8 cellular contexts compared by ENCODE assay signal in genomic region chr7:23298141-23298851, GRCh38. TPM values are rescaled to one million over a fixed set of nuclear protein-coding genes. Genes with fewer than 3 reads are reported as not detected.
A peak's percentile ranks its signal among the peaks of the same experiment; 100 is the strongest.
DNase-seq lines count a peak whose midpoint lies in the region; ATAC-seq lines count a peak whose summit lies in the region.

No MANE protein-coding gene starts in this region.

- DNase-seq in activated naive CD4-positive, alpha-beta T cell treated with anti-CD3 and anti-CD28 coated beads for 36 hours, result no peak
- DNase-seq in activated naive CD4-positive, alpha-beta T cell treated with anti-CD3 and anti-CD28 coated beads, Interleukin-2, amount 50 U/mL, for 16 hours, result no peak
- no peak for DNase-seq in stimulated activated naive CD8-positive, alpha-beta T cell treated with anti-CD3 and anti-CD28 coated beads, Interleukin-15, amount 100 ng/mL, for 72 hours
- no peak for DNase-seq in NCI-H524 (lab: John Stamatoyannopoulos, UW)

- peaks cover 26% of the 10 kb centered on the region for H3K4me1 Mint-ChIP-seq in activated naive CD4-positive, alpha-beta T cell treated with anti-CD3 and anti-CD28 coated beads for 36 hours (ENCODE audit: low read depth)
- peaks cover 30% of the 10 kb centered on the region for H3K4me1 Mint-ChIP-seq in activated T-helper 17 cell treated with anti-CD3 and anti-CD28 coated beads, Interleukin-2, amount 50 U/mL, for 72 hours
- H3K4me1 Mint-ChIP-seq in stimulated activated naive CD8-positive, alpha-beta T cell treated with anti-CD3 and anti-CD28 coated beads, Interleukin-15, amount 100 ng/mL, for 72 hours, result peaks cover 37% of the 10 kb centered on the region

- peak overlapping the region; percentile 88 for H3K4me3 ChIP-seq in iPS-18a (ENCODE audit: low read length)

- CTCF ChIA-PET in activated naive CD4-positive, alpha-beta T cell treated with anti-CD3 and anti-CD28 coated beads for 36 hours (lab: Charles Lee), result interaction anchor here (0.7 to 1.8 kb wide), 4 partner anchors 10 to 131 kb away, joined by 3 to 11 read pairs (median 4); no protein-coding TSS in a partner anchor

- no peaks in the 10 kb centered on the region for H3K9me3 Mint-ChIP-seq in activated naive CD4-positive, alpha-beta T cell treated with anti-CD3 and anti-CD28 coated beads for 36 hours
- peaks cover 4% of the 10 kb centered on the region for H3K9me3 Mint-ChIP-seq in activated T-helper 17 cell treated with anti-CD3 and anti-CD28 coated beads, Interleukin-2, amount 50 U/mL, for 72 hours
- H3K9me3 Mint-ChIP-seq in stimulated activated naive CD8-positive, alpha-beta T cell treated with anti-CD3 and anti-CD28 coated beads, Interleukin-15, amount 100 ng/mL, for 72 hours, result peaks cover 0 to 4% of the 10 kb centered on the region in 2 donors

- peaks cover 3% of the 10 kb centered on the region for H3K27me3 ChIP-seq in iPS-18a (ENCODE audit: control insufficient read depth, insufficient read depth, low read length)

- H3K27ac ChIP-seq in iPS-18a (ENCODE audit: low read length), result no peak overlapping the region

- peaks cover 14% of the 10 kb centered on the region for H3K36me3 ChIP-seq in iPS-18a (ENCODE audit: control insufficient read depth, low read depth, low read length)

- no peak overlapping the region for H3K9ac ChIP-seq in iPS-18a (ENCODE audit: low read length)

- H3K27me3 Mint-ChIP-seq in activated naive CD4-positive, alpha-beta T cell treated with anti-CD3 and anti-CD28 coated beads for 36 hours (ENCODE audit: low read depth), result no peaks in the 10 kb centered on the region
- H3K27me3 Mint-ChIP-seq in activated T-helper 17 cell treated with anti-CD3 and anti-CD28 coated beads, Interleukin-2, amount 50 U/mL, for 72 hours, result no peaks in the 10 kb centered on the region
- no peaks in the 10 kb centered on the region for H3K27me3 Mint-ChIP-seq in stimulated activated naive CD8-positive, alpha-beta T cell treated with anti-CD3 and anti-CD28 coated beads, Interleukin-15, amount 100 ng/mL, for 72 hours

- no peaks in the 10 kb centered on the region for H3K9me3 ChIP-seq in iPS-18a (ENCODE audit: control insufficient read depth, low read depth, low read length)

- peak overlapping the region; percentile 95 for H3K27ac Mint-ChIP-seq in activated naive CD4-positive, alpha-beta T cell treated with anti-CD3 and anti-CD28 coated beads for 36 hours
- H3K27ac Mint-ChIP-seq in activated T-helper 17 cell treated with anti-CD3 and anti-CD28 coated beads, Interleukin-2, amount 50 U/mL, for 72 hours, result peak overlapping the region; percentile 90
- peak overlapping the region; percentile 81 to 94 for H3K27ac Mint-ChIP-seq in stimulated activated naive CD8-positive, alpha-beta T cell treated with anti-CD3 and anti-CD28 coated beads, Interleukin-15, amount 100 ng/mL, for 72 hours

- no peaks in the 10 kb centered on the region for H3K4me1 ChIP-seq in iPS-18a (ENCODE audit: control insufficient read depth, low read depth, low read length)

- ATAC-seq in activated T-helper 17 cell treated with anti-CD3 and anti-CD28 coated beads, Interleukin-2, amount 50 U/mL, for 72 hours (replicated peaks), result no peak
- no peak for ATAC-seq in stimulated activated naive CD8-positive, alpha-beta T cell treated with anti-CD3 and anti-CD28 coated beads, Interleukin-15, amount 100 ng/mL, for 72 hours
- ATAC-seq in GM18502 (IDR thresholded peaks at IDR 0.05; ENCODE audit: poor library complexity, unreplicated experiment) (no peak), GM21423 (IDR thresholded peaks at IDR 0.05; ENCODE audit: unreplicated experiment) (no peak)

- H3K36me3 Mint-ChIP-seq in activated naive CD4-positive, alpha-beta T cell treated with anti-CD3 and anti-CD28 coated beads for 36 hours (ENCODE audit: low read depth), result peaks cover 16% of the 10 kb centered on the region
- H3K36me3 Mint-ChIP-seq in activated T-helper 17 cell treated with anti-CD3 and anti-CD28 coated beads, Interleukin-2, amount 50 U/mL, for 72 hours (ENCODE audit: low read depth), result peaks cover 27% of the 10 kb centered on the region

- intact Hi-C loops in activated naive CD4-positive, alpha-beta T cell treated with anti-CD3 and anti-CD28 coated beads for 36 hours (cut with micrococcal nuclease), result loop anchor here (5.0 kb wide), 2 partner anchors 286 to 1871 kb away; partner anchors contain the start of genes HYCC1 and SP4

- H3K4me3 Mint-ChIP-seq in activated naive CD4-positive, alpha-beta T cell treated with anti-CD3 and anti-CD28 coated beads for 36 hours, result peak overlapping the region; percentile 96
- H3K4me3 Mint-ChIP-seq in activated T-helper 17 cell treated with anti-CD3 and anti-CD28 coated beads, Interleukin-2, amount 50 U/mL, for 72 hours, result peak overlapping the region; percentile 89
- H3K4me3 Mint-ChIP-seq in stimulated activated naive CD8-positive, alpha-beta T cell treated with anti-CD3 and anti-CD28 coated beads, Interleukin-15, amount 100 ng/mL, for 72 hours, result peak overlapping the region; percentile 83 to 88

RNA-seq across cellular contexts. Expression of gene MALSU1, which starts 0.8 kb away (rescaled TPM):
- total RNA-seq in activated naive CD4-positive, alpha-beta T cell treated with anti-CD3 and anti-CD28 coated beads for 36 hours, result 100 to 1,000 TPM in 1 of 2 experiments, 10 to 100 TPM in 1; 98.4 to 101 TPM
- 10 to 100 TPM; 60.2 to 84.3 TPM for total RNA-seq in activated T-helper 17 cell treated with anti-CD3 and anti-CD28 coated beads, Interleukin-2, amount 50 U/mL, for 72 hours

RNA-seq across cellular contexts. Expression of gene GPNMB, which starts 51.7 kb away (rescaled TPM):
- total RNA-seq in activated naive CD4-positive, alpha-beta T cell treated with anti-CD3 and anti-CD28 coated beads for 36 hours, result under 1 TPM; 0.38 to 0.54 TPM
- total RNA-seq in activated T-helper 17 cell treated with anti-CD3 and anti-CD28 coated beads, Interleukin-2, amount 50 U/mL, for 72 hours, result 1 to 10 TPM; 1.3 to 3.2 TPM
